8 cellular contexts compared by ENCODE assay signal in genomic region chr12:98743362-98743953, GRCh38.
DNase-seq lines count a peak whose midpoint lies in the region; ATAC-seq and TF ChIP-seq lines count a peak whose summit lies in the region.

No MANE protein-coding gene starts in this region.

- no peak for TF ChIP-seq EP300 in tibial nerve (IDR thresholded peaks at IDR 0.05)

- CTCF ChIA-PET in activated naive CD4-positive, alpha-beta T cell treated with anti-CD3 and anti-CD28 coated beads for 36 hours (lab: Charles Lee) = interaction anchor here (0.6 to 1.3 kb wide), 3 partner anchors 16 to 329 kb away, joined by 3 to 4 read pairs (median 3); no protein-coding TSS in a partner anchor

- 47 to 50% methylated on average over 4 of the region's 4 CpGs for WGBS in tibial nerve, 2 donors

- no peak overlapping the region for H3K27ac Mint-ChIP-seq in activated naive CD4-positive, alpha-beta T cell treated with anti-CD3 and anti-CD28 coated beads for 36 hours

- no peak overlapping the region for H3K4me3 Mint-ChIP-seq in activated naive CD4-positive, alpha-beta T cell treated with anti-CD3 and anti-CD28 coated beads for 36 hours

- H3K9ac ChIP-seq in Loucy (ENCODE audit: low read depth, low read length, poor library complexity, severe bottlenecking) = no peak overlapping the region

- no peaks in the 10 kb centered on the region for H4K20me1 ChIP-seq in Loucy (ENCODE audit: insufficient read depth, low read length, poor library complexity, severe bottlenecking)

- no peak for TF ChIP-seq POLR2A in tibial nerve (IDR thresholded peaks at IDR 0.05)

- no peak overlapping the region for H2AFZ ChIP-seq in Loucy (ENCODE audit: low read length)

- intact Hi-C loops in activated naive CD4-positive, alpha-beta T cell treated with anti-CD3 and anti-CD28 coated beads for 36 hours (cut with micrococcal nuclease) = loop anchor here (1.0 to 5.0 kb wide), 6 partner anchors 17 to 254 kb away; partner anchors contain the start of genes APAF1 and SLC25A3
- intact Hi-C loops in lower lobe of right lung (cut with DNase I) = no loop called here

- ATAC-seq in GM19463 (IDR thresholded peaks at IDR 0.05; ENCODE audit: unreplicated experiment) (peak; percentile 34), lower lobe of right lung (no peak), HG02763 (IDR thresholded peaks at IDR 0.05; ENCODE audit: unreplicated experiment) (no peak), HG03045 (IDR thresholded peaks at IDR 0.05; ENCODE audit: unreplicated experiment) (no peak)

- H3K4me2 ChIP-seq in Loucy (ENCODE audit: low read depth, low read length, poor library complexity, severe bottlenecking) = no peak overlapping the region

- TF ChIP-seq CTCF in Loucy (conservative IDR thresholded peaks at IDR 0.05; ENCODE audit: low read length) = peak; percentile 79
- TF ChIP-seq CTCF in lower lobe of right lung (IDR thresholded peaks at IDR 0.05) = peak; percentile 29
- TF ChIP-seq CTCF in tibial nerve (IDR thresholded peaks at IDR 0.05) = peak in 2 of 5 experiments; percentile 26 to 40

- H3K9me2 ChIP-seq in Loucy (replicated peaks; ENCODE audit: low read depth, low read length) = no peaks in the 10 kb centered on the region

- H3K27me3 ChIP-seq in Loucy (ENCODE audit: insufficient read depth, low read length, poor library complexity, severe bottlenecking) (no peaks in the 10 kb centered on the region), lower lobe of right lung (ENCODE audit: low read depth) (peaks cover 17% of the 10 kb centered on the region), tibial nerve (peaks cover 0 to 9% of the 10 kb centered on the region in 2 donors)

- H3K9me3 Mint-ChIP-seq in activated naive CD4-positive, alpha-beta T cell treated with anti-CD3 and anti-CD28 coated beads for 36 hours = no peaks in the 10 kb centered on the region

- H3K9me3 ChIP-seq in Loucy (ENCODE audit: insufficient read depth, low read depth, low read length) = no peaks in the 10 kb centered on the region
- H3K9me3 ChIP-seq in lower lobe of right lung = no peaks in the 10 kb centered on the region
- H3K9me3 ChIP-seq in tibial nerve = no peaks in the 10 kb centered on the region

- peak; percentile 72 for DNase-seq in D341Med (ENCODE audit: low spot score)
- peak; percentile 60 for DNase-seq in activated naive CD4-positive, alpha-beta T cell treated with anti-CD3 and anti-CD28 coated beads for 36 hours
- DNase-seq in lower lobe of right lung = no peak
- no peak for DNase-seq in tibial nerve (ENCODE audit: low spot score in 2 of 2)

- H3K4me1 ChIP-seq in Loucy (ENCODE audit: insufficient read depth, low read length, poor library complexity, severe bottlenecking) = no peaks in the 10 kb centered on the region
- no peaks in the 10 kb centered on the region for H3K4me1 ChIP-seq in lower lobe of right lung
- peaks cover 0 to 14% (median 0%) of the 10 kb centered on the region in 4 donors for H3K4me1 ChIP-seq in tibial nerve

- peaks cover 22% of the 10 kb centered on the region for H3K27me3 Mint-ChIP-seq in activated naive CD4-positive, alpha-beta T cell treated with anti-CD3 and anti-CD28 coated beads for 36 hours (ENCODE audit: low read depth)

- H3K36me3 ChIP-seq in Loucy (ENCODE audit: insufficient read depth, low read length) = no peaks in the 10 kb centered on the region
- H3K36me3 ChIP-seq in lower lobe of right lung = no peaks in the 10 kb centered on the region
- H3K36me3 ChIP-seq in tibial nerve = no peaks in the 10 kb centered on the region

- H3K4me1 Mint-ChIP-seq in activated naive CD4-positive, alpha-beta T cell treated with anti-CD3 and anti-CD28 coated beads for 36 hours (ENCODE audit: low read depth) = peaks cover 21% of the 10 kb centered on the region

- H3K36me3 Mint-ChIP-seq in activated naive CD4-positive, alpha-beta T cell treated with anti-CD3 and anti-CD28 coated beads for 36 hours (ENCODE audit: low read depth) = no peaks in the 10 kb centered on the region

- no peak overlapping the region for H3K27ac ChIP-seq in lower lobe of right lung
- H3K27ac ChIP-seq in tibial nerve = no peak overlapping the region

- no peak overlapping the region for H3K4me3 ChIP-seq in Loucy (ENCODE audit: low read length, poor library complexity, severe bottlenecking)
- H3K4me3 ChIP-seq in lower lobe of right lung = no peak overlapping the region
- no peak overlapping the region for H3K4me3 ChIP-seq in tibial nerve

- H3F3A ChIP-seq in Loucy (ENCODE audit: low read depth) = no peaks in the 10 kb centered on the region

- no peaks in the 10 kb centered on the region for H3K79me2 ChIP-seq in Loucy (ENCODE audit: insufficient read depth, low read length)

Comparison
In these comparisons a context has a peak if more than half of its experiments do, and no peak if none do; other contexts are left out.
1. DNase-seq: peak in D341Med (single experiment) and activated naive CD4-positive, alpha-beta T cell treated with anti-CD3 and anti-CD28 coated beads for 36 hours (single experiment); none in lower lobe of right lung (single experiment) and tibial nerve (0 of 2).